1 cellular context compared by ENCODE assay signal in the genomic region with DNA sequence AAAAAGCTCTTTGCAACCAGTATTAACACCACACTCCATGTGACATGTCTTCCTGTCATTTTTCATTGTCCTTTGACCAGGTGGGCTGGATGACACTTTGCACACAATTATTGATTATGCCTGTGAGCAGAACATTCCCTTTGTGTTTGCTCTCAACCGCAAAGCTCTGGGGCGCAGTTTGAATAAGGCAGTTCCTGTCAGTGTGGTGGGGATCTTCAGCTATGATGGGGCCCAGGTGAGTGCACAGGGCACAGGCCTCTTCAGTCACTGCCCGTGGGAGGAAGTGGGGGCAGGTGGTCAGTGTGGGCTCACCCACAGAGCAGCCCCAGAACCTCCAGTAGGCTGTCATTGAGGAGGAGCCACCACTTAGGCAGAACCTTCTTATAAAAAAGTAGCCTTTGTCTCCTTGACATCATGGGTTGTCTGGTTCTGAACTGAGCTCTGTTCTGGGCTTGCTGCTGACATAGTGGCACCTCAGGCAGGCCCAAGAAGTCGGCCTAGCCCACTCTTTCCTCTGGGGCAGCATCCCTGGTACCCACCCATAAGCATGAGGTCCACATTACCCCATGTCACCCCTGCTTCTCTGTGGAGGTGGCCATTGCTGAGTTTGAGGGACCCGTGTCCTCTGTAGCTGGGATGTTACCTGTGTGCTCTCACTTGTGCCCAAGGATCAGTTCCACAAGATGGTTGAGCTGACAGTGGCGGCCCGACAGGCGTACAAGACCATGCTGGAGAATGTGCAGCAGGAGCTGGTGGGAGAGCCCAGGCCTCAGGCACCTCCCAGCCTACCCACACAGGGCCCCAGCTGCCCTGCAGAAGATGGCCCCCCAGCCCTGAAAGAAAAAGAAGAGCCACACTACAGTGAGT.
TF ChIP-seq lines count a peak whose summit lies in the region.

No MANE protein-coding gene starts in this region.

TF ChIP-seq in HepG2, 621 proteins besides CTCF, POLR2A, EP300 and RAD21 (continued from another document and continues in another):
- TF ChIP-seq ZNF550 (CRISPR knock-in tag; IDR thresholded peaks at IDR 0.05; ENCODE audit: borderline replicate concordance): no peak
- peak; percentile 63; the same call in 1 of the 2 replicates for TF ChIP-seq ZNF441 (CRISPR knock-in tag; IDR thresholded peaks at IDR 0.05; ENCODE audit: borderline replicate concordance)
- peak; percentile 75; the same call in 1 of the 2 replicates for TF ChIP-seq GATA4 (IDR thresholded peaks at IDR 0.05; ENCODE audit: borderline replicate concordance, low read depth)
- TF ChIP-seq NFIB (CRISPR knock-in tag; IDR thresholded peaks at IDR 0.05; ENCODE audit: borderline replicate concordance): no peak
- 0 out of 2 replicates have a peak, but pooled peaks have one; percentile 22 for TF ChIP-seq ZSCAN29 (CRISPR knock-in tag; conservative IDR thresholded peaks at IDR 0.05)
- TF ChIP-seq FOXA1 (IDR thresholded peaks at IDR 0.05): no peak
- peak; percentile 91 for TF ChIP-seq FOXA1 (CRISPR knock-in tag; IDR thresholded peaks at IDR 0.05)
- no peak for TF ChIP-seq JUN (CRISPR knock-in tag; IDR thresholded peaks at IDR 0.05)
- no peak for TF ChIP-seq FOXK2 (IDR thresholded peaks at IDR 0.05)
- TF ChIP-seq, protein P1, sequence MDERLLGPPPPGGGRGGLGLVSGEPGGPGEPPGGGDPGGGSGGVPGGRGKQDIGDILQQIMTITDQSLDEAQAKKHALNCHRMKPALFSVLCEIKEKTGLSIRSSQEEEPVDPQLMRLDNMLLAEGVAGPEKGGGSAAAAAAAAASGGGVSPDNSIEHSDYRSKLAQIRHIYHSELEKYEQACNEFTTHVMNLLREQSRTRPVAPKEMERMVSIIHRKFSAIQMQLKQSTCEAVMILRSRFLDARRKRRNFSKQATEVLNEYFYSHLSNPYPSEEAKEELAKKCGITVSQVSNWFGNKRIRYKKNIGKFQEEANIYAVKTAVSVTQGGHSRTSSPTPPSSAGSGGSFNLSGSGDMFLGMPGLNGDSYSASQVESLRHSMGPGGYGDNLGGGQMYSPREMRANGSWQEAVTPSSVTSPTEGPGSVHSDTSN (CRISPR knock-in tag; IDR thresholded peaks at IDR 0.05): peak; percentile 69
- TF ChIP-seq NBN (conservative IDR thresholded peaks at IDR 0.05): no peak
- TF ChIP-seq, protein P2, sequence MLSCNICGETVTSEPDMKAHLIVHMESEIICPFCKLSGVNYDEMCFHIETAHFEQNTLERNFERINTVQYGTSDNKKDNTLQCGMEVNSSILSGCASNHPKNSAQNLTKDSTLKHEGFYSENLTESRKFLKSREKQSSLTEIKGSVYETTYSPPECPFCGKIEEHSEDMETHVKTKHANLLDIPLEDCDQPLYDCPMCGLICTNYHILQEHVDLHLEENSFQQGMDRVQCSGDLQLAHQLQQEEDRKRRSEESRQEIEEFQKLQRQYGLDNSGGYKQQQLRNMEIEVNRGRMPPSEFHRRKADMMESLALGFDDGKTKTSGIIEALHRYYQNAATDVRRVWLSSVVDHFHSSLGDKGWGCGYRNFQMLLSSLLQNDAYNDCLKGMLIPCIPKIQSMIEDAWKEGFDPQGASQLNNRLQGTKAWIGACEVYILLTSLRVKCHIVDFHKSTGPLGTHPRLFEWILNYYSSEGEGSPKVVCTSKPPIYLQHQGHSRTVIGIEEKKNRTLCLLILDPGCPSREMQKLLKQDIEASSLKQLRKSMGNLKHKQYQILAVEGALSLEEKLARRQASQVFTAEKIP (CRISPR knock-in tag; IDR thresholded peaks at IDR 0.05; ENCODE audit: borderline replicate concordance): no peak
- TF ChIP-seq, protein P3, sequence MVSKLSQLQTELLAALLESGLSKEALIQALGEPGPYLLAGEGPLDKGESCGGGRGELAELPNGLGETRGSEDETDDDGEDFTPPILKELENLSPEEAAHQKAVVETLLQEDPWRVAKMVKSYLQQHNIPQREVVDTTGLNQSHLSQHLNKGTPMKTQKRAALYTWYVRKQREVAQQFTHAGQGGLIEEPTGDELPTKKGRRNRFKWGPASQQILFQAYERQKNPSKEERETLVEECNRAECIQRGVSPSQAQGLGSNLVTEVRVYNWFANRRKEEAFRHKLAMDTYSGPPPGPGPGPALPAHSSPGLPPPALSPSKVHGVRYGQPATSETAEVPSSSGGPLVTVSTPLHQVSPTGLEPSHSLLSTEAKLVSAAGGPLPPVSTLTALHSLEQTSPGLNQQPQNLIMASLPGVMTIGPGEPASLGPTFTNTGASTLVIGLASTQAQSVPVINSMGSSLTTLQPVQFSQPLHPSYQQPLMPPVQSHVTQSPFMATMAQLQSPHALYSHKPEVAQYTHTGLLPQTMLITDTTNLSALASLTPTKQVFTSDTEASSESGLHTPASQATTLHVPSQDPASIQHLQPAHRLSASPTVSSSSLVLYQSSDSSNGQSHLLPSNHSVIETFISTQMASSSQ (IDR thresholded peaks at IDR 0.05; ENCODE audit: low read depth): peak; percentile 62; the same call in 1 of the 2 replicates
- TF ChIP-seq, protein P3 (CRISPR knock-in tag; IDR thresholded peaks at IDR 0.05; ENCODE audit: borderline replicate concordance): peak; percentile 41; the same call in 1 of the 2 replicates
- TF ChIP-seq, protein P4, sequence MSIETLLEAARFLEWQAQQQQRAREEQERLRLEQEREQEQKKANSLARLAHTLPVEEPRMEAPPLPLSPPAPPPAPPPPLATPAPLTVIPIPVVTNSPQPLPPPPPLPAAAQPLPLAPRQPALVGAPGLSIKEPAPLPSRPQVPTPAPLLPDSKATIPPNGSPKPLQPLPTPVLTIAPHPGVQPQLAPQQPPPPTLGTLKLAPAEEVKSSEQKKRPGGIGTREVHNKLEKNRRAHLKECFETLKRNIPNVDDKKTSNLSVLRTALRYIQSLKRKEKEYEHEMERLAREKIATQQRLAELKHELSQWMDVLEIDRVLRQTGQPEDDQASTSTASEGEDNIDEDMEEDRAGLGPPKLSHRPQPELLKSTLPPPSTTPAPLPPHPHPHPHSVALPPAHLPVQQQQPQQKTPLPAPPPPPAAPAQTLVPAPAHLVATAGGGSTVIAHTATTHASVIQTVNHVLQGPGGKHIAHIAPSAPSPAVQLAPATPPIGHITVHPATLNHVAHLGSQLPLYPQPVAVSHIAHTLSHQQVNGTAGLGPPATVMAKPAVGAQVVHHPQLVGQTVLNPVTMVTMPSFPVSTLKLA (IDR thresholded peaks at IDR 0.05): peak; percentile 68
- no peak for TF ChIP-seq ZFP41 (CRISPR knock-in tag; IDR thresholded peaks at IDR 0.05; ENCODE audit: borderline replicate concordance)
- peak; percentile 77 for TF ChIP-seq ZNF644 (CRISPR knock-in tag; IDR thresholded peaks at IDR 0.05; ENCODE audit: low read depth)
- no peak for TF ChIP-seq RAD51 (IDR thresholded peaks at IDR 0.05; ENCODE audit: borderline replicate concordance)
- TF ChIP-seq DR1 (CRISPR knock-in tag; IDR thresholded peaks at IDR 0.05): no peak
- TF ChIP-seq ZNF354B (CRISPR knock-in tag; IDR thresholded peaks at IDR 0.05): no peak
- TF ChIP-seq, protein P5, sequence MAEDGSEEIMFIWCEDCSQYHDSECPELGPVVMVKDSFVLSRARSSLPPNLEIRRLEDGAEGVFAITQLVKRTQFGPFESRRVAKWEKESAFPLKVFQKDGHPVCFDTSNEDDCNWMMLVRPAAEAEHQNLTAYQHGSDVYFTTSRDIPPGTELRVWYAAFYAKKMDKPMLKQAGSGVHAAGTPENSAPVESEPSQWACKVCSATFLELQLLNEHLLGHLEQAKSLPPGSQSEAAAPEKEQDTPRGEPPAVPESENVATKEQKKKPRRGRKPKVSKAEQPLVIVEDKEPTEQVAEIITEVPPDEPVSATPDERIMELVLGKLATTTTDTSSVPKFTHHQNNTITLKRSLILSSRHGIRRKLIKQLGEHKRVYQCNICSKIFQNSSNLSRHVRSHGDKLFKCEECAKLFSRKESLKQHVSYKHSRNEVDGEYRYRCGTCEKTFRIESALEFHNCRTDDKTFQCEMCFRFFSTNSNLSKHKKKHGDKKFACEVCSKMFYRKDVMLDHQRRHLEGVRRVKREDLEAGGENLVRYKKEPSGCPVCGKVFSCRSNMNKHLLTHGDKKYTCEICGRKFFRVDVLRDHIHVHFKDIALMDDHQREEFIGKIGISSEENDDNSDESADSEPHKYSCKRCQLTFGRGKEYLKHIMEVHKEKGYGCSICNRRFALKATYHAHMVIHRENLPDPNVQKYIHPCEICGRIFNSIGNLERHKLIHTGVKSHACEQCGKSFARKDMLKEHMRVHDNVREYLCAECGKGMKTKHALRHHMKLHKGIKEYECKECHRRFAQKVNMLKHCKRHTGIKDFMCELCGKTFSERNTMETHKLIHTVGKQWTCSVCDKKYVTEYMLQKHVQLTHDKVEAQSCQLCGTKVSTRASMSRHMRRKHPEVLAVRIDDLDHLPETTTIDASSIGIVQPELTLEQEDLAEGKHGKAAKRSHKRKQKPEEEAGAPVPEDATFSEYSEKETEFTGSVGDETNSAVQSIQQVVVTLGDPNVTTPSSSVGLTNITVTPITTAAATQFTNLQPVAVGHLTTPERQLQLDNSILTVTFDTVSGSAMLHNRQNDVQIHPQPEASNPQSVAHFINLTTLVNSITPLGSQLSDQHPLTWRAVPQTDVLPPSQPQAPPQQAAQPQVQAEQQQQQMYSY (CRISPR knock-in tag; IDR thresholded peaks at IDR 0.05): no peak
- TF ChIP-seq, protein P6, sequence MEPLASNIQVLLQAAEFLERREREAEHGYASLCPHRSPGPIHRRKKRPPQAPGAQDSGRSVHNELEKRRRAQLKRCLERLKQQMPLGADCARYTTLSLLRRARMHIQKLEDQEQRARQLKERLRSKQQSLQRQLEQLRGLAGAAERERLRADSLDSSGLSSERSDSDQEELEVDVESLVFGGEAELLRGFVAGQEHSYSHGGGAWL (CRISPR knock-in tag; IDR thresholded peaks at IDR 0.05): 0 out of 2 replicates have a peak, but pooled peaks have one; percentile 23
- TF ChIP-seq, protein P7, sequence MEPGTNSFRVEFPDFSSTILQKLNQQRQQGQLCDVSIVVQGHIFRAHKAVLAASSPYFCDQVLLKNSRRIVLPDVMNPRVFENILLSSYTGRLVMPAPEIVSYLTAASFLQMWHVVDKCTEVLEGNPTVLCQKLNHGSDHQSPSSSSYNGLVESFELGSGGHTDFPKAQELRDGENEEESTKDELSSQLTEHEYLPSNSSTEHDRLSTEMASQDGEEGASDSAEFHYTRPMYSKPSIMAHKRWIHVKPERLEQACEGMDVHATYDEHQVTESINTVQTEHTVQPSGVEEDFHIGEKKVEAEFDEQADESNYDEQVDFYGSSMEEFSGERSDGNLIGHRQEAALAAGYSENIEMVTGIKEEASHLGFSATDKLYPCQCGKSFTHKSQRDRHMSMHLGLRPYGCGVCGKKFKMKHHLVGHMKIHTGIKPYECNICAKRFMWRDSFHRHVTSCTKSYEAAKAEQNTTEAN (CRISPR knock-in tag; conservative IDR thresholded peaks at IDR 0.05): peak; percentile 98
- no peak for TF ChIP-seq SNRNP70 (IDR thresholded peaks at IDR 0.05; ENCODE audit: low read depth, low read length)
- TF ChIP-seq FOXP1 (IDR thresholded peaks at IDR 0.05): no peak; the same call in 1 of the 2 replicates
- TF ChIP-seq FOXP1 (CRISPR knock-in tag; IDR thresholded peaks at IDR 0.05): peak; percentile 91
- peak; percentile 83 for TF ChIP-seq KDM3A (CRISPR knock-in tag; IDR thresholded peaks at IDR 0.05; ENCODE audit: low read depth)
- 0 out of 2 replicates have a peak, but pooled peaks have one; percentile 63 for TF ChIP-seq KLF11 (CRISPR knock-in tag; IDR thresholded peaks at IDR 0.05)
- TF ChIP-seq SALL1 (CRISPR knock-in tag; IDR thresholded peaks at IDR 0.05): peak; percentile 100
